ENCODE assay signal across 17 cellular contexts in the genomic region with DNA sequence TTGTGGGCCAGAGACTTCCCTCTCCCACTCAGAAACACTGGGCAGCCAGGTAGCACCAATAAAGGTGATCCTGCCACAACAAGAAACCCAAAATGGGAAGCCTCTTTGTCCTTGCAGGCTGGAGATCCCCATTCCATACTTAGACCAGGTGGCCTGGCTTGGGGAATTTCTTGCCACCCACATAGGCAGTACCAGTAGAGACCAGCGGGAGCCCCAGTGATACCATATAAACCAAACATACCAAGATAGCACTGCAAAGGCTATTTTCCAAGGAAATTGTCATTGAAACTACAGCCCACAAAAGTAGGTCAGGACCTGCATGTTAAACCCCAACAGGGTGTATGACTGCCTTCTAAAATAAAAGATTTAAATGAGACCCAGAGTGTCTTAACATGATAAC.
DNase-seq lines count a peak whose midpoint lies in the region; ATAC-seq, FAIRE-seq and TF ChIP-seq lines count a peak whose summit lies in the region.
"Had no signal": no experiment of that assay in that cellular context is flagged by ENCODE, and none has a peak within 500 bp of the region (broad histone marks: within the 10 kb centered on the region; RNA-seq: fewer than 3 reads in every experiment).

No MANE protein-coding gene starts in this region.

- H3K4me3 ChIP-seq in HFF-Myc (replicated peaks; ENCODE audit: low read depth, low read length): no peak overlapping the region
- no peak overlapping the region for H3K4me3 ChIP-seq in keratinocyte (ENCODE audit: control insufficient read depth in 2 of 3, extremely low read depth in 1 of 3, insufficient read depth in 2 of 3, low read depth in 1 of 3, low read length in 3 of 3)
- no peak overlapping the region for H3K4me3 ChIP-seq in tibial artery
- H3K4me3 ChIP-seq: skin epidermis had no signal

- H2AFZ ChIP-seq in keratinocyte (ENCODE audit: control insufficient read depth, low read length): no peak overlapping the region

- peak; percentile 15 for TF ChIP-seq CTCF in C4-2B (conservative IDR thresholded peaks at IDR 0.05)
- TF ChIP-seq CTCF in HFF-Myc (IDR thresholded peaks at IDR 0.05; ENCODE audit: low read depth, low read length, missing control alignments): peak; percentile 4
- TF ChIP-seq CTCF in WTC11 (IDR thresholded peaks at IDR 0.05): no peak
- TF ChIP-seq CTCF in keratinocyte (optimal IDR thresholded peaks at IDR 0.05 in 1 of 3, IDR thresholded peaks at IDR 0.05 in 1 of 3, conservative IDR thresholded peaks at IDR 0.05 in 1 of 3; ENCODE audit: extremely low read depth in 1 of 3, insufficient read depth in 2 of 3, low read length in 3 of 3): peak; percentile 19 to 41 (median 30)
- no peak for TF ChIP-seq CTCF in tibial artery (IDR thresholded peaks at IDR 0.05)

- H3K9ac ChIP-seq in keratinocyte (ENCODE audit: control insufficient read depth, extremely low read depth, insufficient read depth, low read length): no peak overlapping the region

- ATAC-seq in WTC11: peak; percentile 89
- ATAC-seq in T-helper 17 cell: no peak

- no peaks in the 10 kb centered on the region for H4K20me1 ChIP-seq in keratinocyte (ENCODE audit: control insufficient read depth, extremely low read depth, insufficient read depth, low read length)

- H3K27ac Mint-ChIP-seq in WTC11: no peak overlapping the region
- H3K27ac Mint-ChIP-seq in T-helper 17 cell: no peak overlapping the region

- FAIRE-seq in keratinocyte (lab: Jason Lieb, UNC): no peak

- dilution Hi-C loops in keratinocyte (cut with MboI; ENCODE audit: extremely low pct_ligation_motif_present, low sequenced_read_pairs): no loop called here

- H3K4me3 Mint-ChIP-seq in WTC11 (no peak overlapping the region), T-helper 17 cell (no peak overlapping the region)
- H3K4me3 Mint-ChIP-seq: nephron had no signal

- no peaks in the 10 kb centered on the region for H3K9me1 ChIP-seq in keratinocyte (ENCODE audit: control insufficient read depth, extremely low read depth, insufficient read depth, low read length)

- POLR2A ChIA-PET in WTC11 (lab: Charles Lee): no interaction called here

- H3K27me3 ChIP-seq in keratinocyte (ENCODE audit: control insufficient read depth, extremely low read depth, insufficient read depth, low read length) (no peaks in the 10 kb centered on the region), tibial artery (no peaks in the 10 kb centered on the region)

- intact Hi-C loops in tibial artery (cut with DNase I; ENCODE audit: low total_unique reads): no loop called here

- H3K4me1 ChIP-seq in keratinocyte (ENCODE audit: control insufficient read depth, extremely low read depth, insufficient read depth, low read length): no peaks in the 10 kb centered on the region
- H3K4me1 ChIP-seq in tibial artery: peaks cover 0 to 12% (median 3%) of the 10 kb centered on the region in 4 donors

- no peak overlapping the region for H3K4me2 ChIP-seq in keratinocyte (ENCODE audit: control insufficient read depth, extremely low read depth, insufficient read depth, low read depth, low read length)

- no peaks in the 10 kb centered on the region for H3K9me3 Mint-ChIP-seq in WTC11
- H3K9me3 Mint-ChIP-seq: nephron had no signal

- no peaks in the 10 kb centered on the region for H3K9me3 ChIP-seq in keratinocyte (ENCODE audit: control insufficient read depth, low read depth, low read length)
- no peaks in the 10 kb centered on the region for H3K9me3 ChIP-seq in T-helper 17 cell (ENCODE audit: control insufficient read depth, low read length, poor library complexity, severe bottlenecking)
- no peaks in the 10 kb centered on the region for H3K9me3 ChIP-seq in tibial artery

- H3K27ac ChIP-seq in C4-2B (no peak overlapping the region; the same call in 1 of the 2 replicates), keratinocyte (ENCODE audit: control insufficient read depth, insufficient read depth, low read length) (no peak overlapping the region), tibial artery (no peak overlapping the region)
- H3K27ac ChIP-seq: skin epidermis had no signal

- H3K79me2 ChIP-seq in keratinocyte (ENCODE audit: control insufficient read depth, insufficient read depth, low read length): no peaks in the 10 kb centered on the region

- DNase-seq in HFF-Myc (ENCODE audit: extremely low read depth, low read depth) (no peak), WTC11 (ENCODE audit: low spot score) (peak; percentile 34), keratinocyte (ENCODE audit: low read depth, low spot score) (no peak), GOT3 (lab: John Stamatoyannopoulos, UW) (no peak), HCEC 1CT (no peak), T-helper 17 cell (no peak), tibial artery (no peak)
- DNase-seq: activated CD8-positive, alpha-beta memory T cell treated with anti-CD3 and anti-CD28 coated beads for 24 hours; activated naive CD4-positive, alpha-beta T cell treated with anti-CD3 and anti-CD28 coated beads, Interleukin-2, amount 50 U/mL, for 16 hours; foreskin fibroblast; GF-D8; NCI-H2227 treated with DMSO at 0.1 percent for 48 hours; substantia nigra; T1000 had no signal

- H3K27me3 Mint-ChIP-seq in WTC11 (ENCODE audit: low read depth) (no peaks in the 10 kb centered on the region), T-helper 17 cell (no peaks in the 10 kb centered on the region)

- H3K36me3 ChIP-seq in keratinocyte (ENCODE audit: control insufficient read depth in 2 of 2, extremely low read depth in 1 of 2, insufficient read depth in 2 of 2, low read length in 2 of 2) (peaks cover 2 to 3% of the 10 kb centered on the region in 2 experiments), tibial artery (peaks cover 15 to 25% (median 21%) of the 10 kb centered on the region in 3 donors)

- CTCF ChIA-PET in WTC11 (lab: Charles Lee): interaction anchor here (0.8 kb wide), 1 partner anchor 232 kb away, joined by 3 read pairs; no protein-coding TSS in a partner anchor

- H3K36me3 Mint-ChIP-seq in WTC11 (no peaks in the 10 kb centered on the region), T-helper 17 cell (ENCODE audit: low read depth) (peaks cover 5% of the 10 kb centered on the region)

- peaks cover 12% of the 10 kb centered on the region for H3K4me1 Mint-ChIP-seq in WTC11
- H3K4me1 Mint-ChIP-seq in T-helper 17 cell: peaks cover 23% of the 10 kb centered on the region

TF ChIP-seq in WTC11, 78 proteins besides CTCF, POLR2A, EP300 and RAD21:
- no peak for TF ChIP-seq CREM (CRISPR knock-in tag; IDR thresholded peaks at IDR 0.05)
- no peak for TF ChIP-seq OVOL2 (CRISPR knock-in tag; IDR thresholded peaks at IDR 0.05; ENCODE audit: borderline replicate concordance)
- TF ChIP-seq, protein P1, sequence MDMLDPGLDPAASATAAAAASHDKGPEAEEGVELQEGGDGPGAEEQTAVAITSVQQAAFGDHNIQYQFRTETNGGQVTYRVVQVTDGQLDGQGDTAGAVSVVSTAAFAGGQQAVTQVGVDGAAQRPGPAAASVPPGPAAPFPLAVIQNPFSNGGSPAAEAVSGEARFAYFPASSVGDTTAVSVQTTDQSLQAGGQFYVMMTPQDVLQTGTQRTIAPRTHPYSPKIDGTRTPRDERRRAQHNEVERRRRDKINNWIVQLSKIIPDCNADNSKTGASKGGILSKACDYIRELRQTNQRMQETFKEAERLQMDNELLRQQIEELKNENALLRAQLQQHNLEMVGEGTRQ (CRISPR knock-in tag; IDR thresholded peaks at IDR 0.05): no peak
- no peak for TF ChIP-seq TCF7 (CRISPR knock-in tag; IDR thresholded peaks at IDR 0.05; ENCODE audit: low read depth)

Comparison
In these comparisons a context has a peak if more than half of its experiments do, and no peak if none do; other contexts are left out.
1. CTCF ChIP-seq: peak in C4-2B (single experiment), HFF-Myc (single experiment) and keratinocyte (3 of 3); none in WTC11 (single experiment) and tibial artery (0 of 2).